In genomic region chr12:54416908-54417603, GRCh38 we compare ENCODE assay signal across 8 cellular contexts. TPM values are rescaled to one million over a fixed set of nuclear protein-coding genes. Genes with fewer than 3 reads are reported as not detected.
DNase-seq lines count a peak whose midpoint lies in the region; ATAC-seq and TF ChIP-seq lines count a peak whose summit lies in the region.
"Had no signal": no experiment of that assay in that cellular context is flagged by ENCODE, and none has a peak within 500 bp of the region (broad histone marks: within the 10 kb centered on the region; RNA-seq: fewer than 3 reads in every experiment).

No MANE protein-coding gene starts in this region.

- 0% methylated on average over 2 of the region's 2 CpGs; no CpG with 5 or more reads in 1 of the 2 donors for WGBS in gastroesophageal sphincter (ENCODE audit: low coverage in 1 of 2), 2 donors
- no CpG with 5 or more reads among the region's 2 CpGs for WGBS in trophoblast cell (ENCODE audit: extremely low coverage, insufficient coverage, insufficient read length)

- H2AK5ac ChIP-seq in trophoblast cell (ENCODE audit: low read length) = no peak overlapping the region

- no peaks in the 10 kb centered on the region for H3K27me3 Mint-ChIP-seq in activated CD4-positive, alpha-beta memory T cell treated with anti-CD3 and anti-CD28 coated beads for 36 hours

- H2BK12ac ChIP-seq in trophoblast cell (ENCODE audit: low read length) = no peak overlapping the region

- H3K4me1 Mint-ChIP-seq in activated CD4-positive, alpha-beta memory T cell treated with anti-CD3 and anti-CD28 coated beads for 36 hours (ENCODE audit: low read depth) = peaks cover 61% of the 10 kb centered on the region

- peak overlapping the region; percentile 91 for H3K27ac Mint-ChIP-seq in activated CD4-positive, alpha-beta memory T cell treated with anti-CD3 and anti-CD28 coated beads for 36 hours

- H3K9ac ChIP-seq in trophoblast cell (ENCODE audit: low read length) = no peak overlapping the region

- no peak for TF ChIP-seq EP300 in gastroesophageal sphincter (IDR thresholded peaks at IDR 0.05)

- POLR2A ChIA-PET in activated CD4-positive, alpha-beta memory T cell treated with anti-CD3 and anti-CD28 coated beads for 36 hours (lab: Charles Lee) = interaction anchor here (0.7 to 3.1 kb wide), 3 partner anchors 12 to 18 kb away, joined by 3 to 12 read pairs (median 3); no protein-coding TSS in a partner anchor

- H2AFZ ChIP-seq in trophoblast cell (ENCODE audit: insufficient read depth, low read length, poor library complexity) = no peak overlapping the region

- no peak overlapping the region for H4K8ac ChIP-seq in trophoblast cell (ENCODE audit: low read depth, low read length)

- CTCF ChIA-PET in activated CD4-positive, alpha-beta memory T cell treated with anti-CD3 and anti-CD28 coated beads for 36 hours (lab: Charles Lee) = interaction anchor here (0.8 to 14.5 kb wide), 6 partner anchors 10 to 203 kb away, joined by 3 to 319 read pairs (median 5); no protein-coding TSS in a partner anchor

- H3K9me3 ChIP-seq in gastroesophageal sphincter = no peaks in the 10 kb centered on the region
- peaks cover 2% of the 10 kb centered on the region for H3K9me3 ChIP-seq in trophoblast cell (ENCODE audit: insufficient read depth, low read depth, low read length)

- intact Hi-C loops in activated CD4-positive, alpha-beta memory T cell treated with anti-CD3 and anti-CD28 coated beads for 36 hours (cut with micrococcal nuclease) = loop anchor here (10.0 kb wide), 1 partner anchor 518 kb away; no protein-coding TSS in a partner anchor

- no peak overlapping the region for H4K91ac ChIP-seq in trophoblast cell (ENCODE audit: low read depth, low read length)

- peak overlapping the region; percentile 82 to 97 (median 92) for H3K27ac ChIP-seq in gastroesophageal sphincter
- H3K27ac ChIP-seq in trophoblast cell (ENCODE audit: low read depth, low read length) = no peak overlapping the region

- no peak overlapping the region for H3K18ac ChIP-seq in trophoblast cell (ENCODE audit: low read length)

- H2BK120ac ChIP-seq in trophoblast cell (ENCODE audit: insufficient read depth, low read length, poor library complexity) = no peak overlapping the region

- H3K79me2 ChIP-seq in trophoblast cell (ENCODE audit: control insufficient read depth, insufficient read depth, low read length, poor library complexity) = peaks cover 10% of the 10 kb centered on the region

- peaks cover 0 to 85% (median 24%) of the 10 kb centered on the region in 3 donors for H3K4me1 ChIP-seq in gastroesophageal sphincter
- H3K4me1 ChIP-seq in trophoblast cell (ENCODE audit: control insufficient read depth in 1 of 2, insufficient read depth in 2 of 2, low read length in 2 of 2) = peaks cover 23 to 28% of the 10 kb centered on the region in 2 experiments

- H3K4me3 ChIP-seq in gastroesophageal sphincter (peak overlapping the region; percentile 82 to 99), trophoblast cell (ENCODE audit: low read depth, low read length) (no peak overlapping the region)

- no peak for TF ChIP-seq POLR2A in gastroesophageal sphincter (IDR thresholded peaks at IDR 0.05)

- no peak overlapping the region for H4K12ac ChIP-seq in trophoblast cell (ENCODE audit: low read depth, low read length)

- H3K36me3 Mint-ChIP-seq in activated CD4-positive, alpha-beta memory T cell treated with anti-CD3 and anti-CD28 coated beads for 36 hours = peaks cover 3% of the 10 kb centered on the region

- no peak overlapping the region for H3K23ac ChIP-seq in trophoblast cell (ENCODE audit: low read length)

- ATAC-seq in gastroesophageal sphincter = no peak
- no peak for ATAC-seq in stimulated activated naive CD8-positive, alpha-beta T cell treated with anti-CD3 and anti-CD28 coated beads, Interleukin-15, Interleukin-2, amounts not matched to agents 100 U/mL and 50 U/mL, for 24 hours
- no peak for ATAC-seq in HG02840 (IDR thresholded peaks at IDR 0.05; ENCODE audit: low FRiP score, unreplicated experiment)

- H3K9me3 Mint-ChIP-seq in activated CD4-positive, alpha-beta memory T cell treated with anti-CD3 and anti-CD28 coated beads for 36 hours = no peaks in the 10 kb centered on the region

- no peak overlapping the region for H3K4ac ChIP-seq in trophoblast cell (ENCODE audit: low read depth, low read length)

- peak; percentile 47 for DNase-seq in HuH-7.5 (ENCODE audit: low spot score)
- DNase-seq in activated CD4-positive, alpha-beta memory T cell treated with anti-CD3 and anti-CD28 coated beads for 36 hours = no peak
- peak; percentile 32 for DNase-seq in stimulated activated naive CD8-positive, alpha-beta T cell treated with anti-CD3 and anti-CD28 coated beads, Interleukin-15, Interleukin-2, amounts not matched to agents 100 U/mL and 50 U/mL, for 24 hours
- DNase-seq in DMS114 treated with DMSO at 0.1 percent for 48 hours (lab: John Stamatoyannopoulos, UW; ENCODE audit: unreplicated experiment) = no peak
- DNase-seq in trophoblast cell = no peak

- no peak for TF ChIP-seq CTCF in gastroesophageal sphincter (IDR thresholded peaks at IDR 0.05)

- peaks cover 0 to 3% of the 10 kb centered on the region in 2 donors for H3K36me3 ChIP-seq in gastroesophageal sphincter
- peaks cover under 1% of the 10 kb centered on the region in 2 experiments for H3K36me3 ChIP-seq in trophoblast cell (ENCODE audit: control insufficient read depth in 1 of 2, insufficient read depth in 2 of 2, low read length in 2 of 2)

- no peak overlapping the region for H3K14ac ChIP-seq in trophoblast cell (ENCODE audit: low read length)

- no peaks in the 10 kb centered on the region for H3K27me3 ChIP-seq in gastroesophageal sphincter
- no peaks in the 10 kb centered on the region for H3K27me3 ChIP-seq in trophoblast cell (ENCODE audit: insufficient read depth, low read length)

- peaks cover 18% of the 10 kb centered on the region for H3K79me1 ChIP-seq in trophoblast cell (ENCODE audit: low read length)

- H3K4me3 Mint-ChIP-seq in activated CD4-positive, alpha-beta memory T cell treated with anti-CD3 and anti-CD28 coated beads for 36 hours = peak overlapping the region; percentile 93

- no peak overlapping the region for H2BK5ac ChIP-seq in trophoblast cell (ENCODE audit: low read depth, low read length, poor library complexity)

- H3K4me2 ChIP-seq in trophoblast cell (ENCODE audit: low read length) = no peak overlapping the region

RNA-seq across cellular contexts. Expression of gene ITGA5, which starts 2.0 kb away (rescaled TPM):
- 10 to 100 TPM; 33.8 to 34.9 TPM for total RNA-seq in activated CD4-positive, alpha-beta memory T cell treated with anti-CD3 and anti-CD28 coated beads for 36 hours
- 100 to 1,000 TPM; 141 to 908 (median 220) TPM for total RNA-seq in gastroesophageal sphincter
- 81.6 and 90.0 TPM in 2 replicates for polyA plus RNA-seq in trophoblast cell (2013)

RNA-seq across cellular contexts. Expression of gene ZNF385A, which starts 32.5 kb away (rescaled TPM):
- total RNA-seq in activated CD4-positive, alpha-beta memory T cell treated with anti-CD3 and anti-CD28 coated beads for 36 hours = 1 to 10 TPM; 1.3 TPM
- total RNA-seq in gastroesophageal sphincter = 10 to 100 TPM in 3 of 4 donors, 1 to 10 TPM in 1; 7.5 to 28.0 (median 19.5) TPM
- polyA plus RNA-seq in trophoblast cell (2013) = 74.0 and 75.2 TPM in 2 replicates

RNA-seq across cellular contexts. Expression of gene GPR84, which starts 52.8 kb away (rescaled TPM):
- 1 to 10 TPM; 2.4 to 2.6 TPM for total RNA-seq in activated CD4-positive, alpha-beta memory T cell treated with anti-CD3 and anti-CD28 coated beads for 36 hours
- under 1 TPM in 1 of 4 donors, not detected in 3; 0.54 TPM for total RNA-seq in gastroesophageal sphincter
- 0.04 and 0.06 TPM in 2 replicates for polyA plus RNA-seq in trophoblast cell (2013)
- total RNA-seq: NCI-H460 had no signal

RNA-seq across cellular contexts. Expression of gene GTSF1, which starts 56.3 kb away (rescaled TPM):
- 10 to 100 TPM; 11.3 to 13.0 TPM for total RNA-seq in activated CD4-positive, alpha-beta memory T cell treated with anti-CD3 and anti-CD28 coated beads for 36 hours
- total RNA-seq in gastroesophageal sphincter = 1 to 10 TPM in 1 of 4 donors, not detected in 3; 1.0 TPM
- not detected in 2 replicates for polyA plus RNA-seq in trophoblast cell (2013)
- total RNA-seq: NCI-H460 had no signal

Comparison
In these comparisons a context has a peak if more than half of its experiments do, and no peak if none do; other contexts are left out.
1. DNase-seq: peak in HuH-7.5 (single experiment) and stimulated activated naive CD8-positive, alpha-beta T cell treated with anti-CD3 and anti-CD28 coated beads, Interleukin-15, Interleukin-2, amounts not matched to agents 100 U/mL and 50 U/mL, for 24 hours (single experiment); none in activated CD4-positive, alpha-beta memory T cell treated with anti-CD3 and anti-CD28 coated beads for 36 hours (single experiment), DMS114 treated with DMSO at 0.1 percent for 48 hours (single experiment) and trophoblast cell (0 of 2).